9 cellular contexts compared by ENCODE assay signal in genomic region chrX:131827935-131828334, GRCh38.
DNase-seq lines count a peak whose midpoint lies in the region; ATAC-seq and TF ChIP-seq lines count a peak whose summit lies in the region.
"Had no signal": no experiment of that assay in that cellular context is flagged by ENCODE, and none has a peak within 500 bp of the region (broad histone marks: within the 10 kb centered on the region; RNA-seq: fewer than 3 reads in every experiment).

No MANE protein-coding gene starts in this region.

- H3K36me3 Mint-ChIP-seq in effector memory CD8-positive, alpha-beta T cell (ENCODE audit: insufficient read depth): no peaks in the 10 kb centered on the region

- ATAC-seq in GM19455 (IDR thresholded peaks at IDR 0.05; ENCODE audit: unreplicated experiment): peak; percentile 59
- peak; percentile 67 for ATAC-seq in HG03442 (IDR thresholded peaks at IDR 0.05; ENCODE audit: unreplicated experiment)
- peak; percentile 53 for ATAC-seq in effector memory CD8-positive, alpha-beta T cell (replicated peaks)

- no peak for TF ChIP-seq CTCF in RWPE1 (conservative IDR thresholded peaks at IDR 0.05; ENCODE audit: low read depth)

- no peaks in the 10 kb centered on the region for H3K27me3 Mint-ChIP-seq in effector memory CD8-positive, alpha-beta T cell

- CTCF ChIA-PET in RWPE1 (lab: Yijun Ruan, JAX): interaction anchor here (0.7 kb wide), 1 partner anchor 851 kb away, joined by 3 read pairs; no protein-coding TSS in a partner anchor

- H3K4me3 Mint-ChIP-seq in effector memory CD8-positive, alpha-beta T cell: no peak overlapping the region

- H3K27ac ChIP-seq in RWPE1: no peak overlapping the region
- H3K27ac ChIP-seq: neutrophil had no signal

- POLR2A ChIA-PET in RWPE1 (lab: Yijun Ruan, JAX; ENCODE audit: low non-redundant PET): no interaction called here

- DNase-seq in GF-D8 (lab: John Stamatoyannopoulos, UW) (peak; percentile 6), RPMI8226 (peak; percentile 46), RWPE1 (ENCODE audit: low spot score) (no peak)
- no peak for DNase-seq in effector memory CD8-positive, alpha-beta T cell
- peak in 2 of 3 donors; percentile 36 to 41 for DNase-seq in stimulated activated CD4-positive, alpha-beta T cell treated with anti-CD3 and anti-CD28 coated beads, TNF-alpha, amount 100 ng/mL, for 48 hours (ENCODE audit: low read depth in 3 of 3)
- no peak for DNase-seq in activated CD8-positive, alpha-beta memory T cell treated with anti-CD3 and anti-CD28 coated beads, Interleukin-2, amount 50 U/mL, for 48 hours

- H3K4me1 Mint-ChIP-seq in effector memory CD8-positive, alpha-beta T cell (ENCODE audit: low read depth in 2 of 2): peaks cover 0 to 3% of the 10 kb centered on the region in 2 donors

- no peak overlapping the region for H3K27ac Mint-ChIP-seq in effector memory CD8-positive, alpha-beta T cell

- no peaks in the 10 kb centered on the region for H3K9me3 Mint-ChIP-seq in effector memory CD8-positive, alpha-beta T cell

Comparison
In these comparisons a context has a peak if more than half of its experiments do, and no peak if none do; other contexts are left out.
1. DNase-seq: peak in GF-D8 (single experiment), RPMI8226 (single experiment) and stimulated activated CD4-positive, alpha-beta T cell treated with anti-CD3 and anti-CD28 coated beads, TNF-alpha, amount 100 ng/mL, for 48 hours (2 of 3); none in effector memory CD8-positive, alpha-beta T cell (0 of 3), RWPE1 (single experiment) and activated CD8-positive, alpha-beta memory T cell treated with anti-CD3 and anti-CD28 coated beads, Interleukin-2, amount 50 U/mL, for 48 hours (single experiment).
2. Peak in every context shown above with its lines, with median percentiles within 50 percentile points of each other: ATAC-seq.